ENCODE assay signal across 8 cellular contexts in the genomic region with DNA sequence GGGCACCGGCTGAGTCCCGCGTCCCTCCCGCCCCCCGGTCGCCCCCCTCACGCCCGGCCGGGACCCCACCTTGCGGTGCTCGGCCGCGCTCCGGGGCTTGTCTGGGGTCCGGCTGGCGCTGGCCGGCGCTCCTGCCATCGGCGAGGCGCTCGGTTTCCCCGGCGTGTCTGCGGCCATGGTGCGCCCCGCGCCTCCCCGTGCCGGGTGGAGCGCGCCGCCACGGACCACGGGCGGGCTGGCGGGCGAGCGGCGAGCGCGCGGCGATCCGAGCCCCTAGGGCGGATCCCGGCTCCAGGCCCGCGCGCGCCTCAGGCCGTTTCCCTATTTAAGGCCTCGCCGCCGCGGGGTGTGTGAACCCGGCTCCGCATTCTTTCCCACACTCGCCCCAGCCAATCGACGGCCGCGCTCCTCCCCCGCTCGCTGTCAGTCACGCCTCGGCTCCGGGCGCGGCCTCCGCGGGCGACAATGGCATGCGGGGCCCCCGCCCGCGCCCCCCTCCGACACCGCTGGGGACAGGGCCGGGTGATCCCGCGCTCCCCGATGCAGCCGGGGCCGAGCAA. TPM values are rescaled to one million over a fixed set of nuclear protein-coding genes. Genes with fewer than 3 reads are reported as not detected.
DNase-seq lines count a peak whose midpoint lies in the region; ATAC-seq and TF ChIP-seq lines count a peak whose summit lies in the region.

A gene with protein sequence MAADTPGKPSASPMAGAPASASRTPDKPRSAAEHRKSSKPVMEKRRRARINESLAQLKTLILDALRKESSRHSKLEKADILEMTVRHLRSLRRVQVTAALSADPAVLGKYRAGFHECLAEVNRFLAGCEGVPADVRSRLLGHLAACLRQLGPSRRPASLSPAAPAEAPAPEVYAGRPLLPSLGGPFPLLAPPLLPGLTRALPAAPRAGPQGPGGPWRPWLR (minus strand): TSS at position 301 of the 560 bp plus-strand sequence. CDS start 124 bp downstream, at position 177.

- intact Hi-C loops in activated CD8-positive, alpha-beta T cell treated with anti-CD3 and anti-CD28 coated beads for 36 hours (cut with micrococcal nuclease), result no loop called here

- no peak for TF ChIP-seq CTCF in AG09309 (IDR thresholded peaks at IDR 0.05; ENCODE audit: control insufficient read depth, insufficient read depth, low read depth, low read length, missing control alignments)
- no peak for TF ChIP-seq CTCF in activated CD8-positive, alpha-beta T cell treated with anti-CD3 and anti-CD28 coated beads for 36 hours (IDR thresholded peaks at IDR 0.05)

- CTCF ChIA-PET in activated CD8-positive, alpha-beta T cell treated with anti-CD3 and anti-CD28 coated beads for 36 hours (lab: Charles Lee), result interaction anchor here (1.1 to 1.3 kb wide), 2 partner anchors 14 to 15 kb away, joined by 3 to 5 read pairs; a partner anchor contains a TSS

- peak; percentile 56 for DNase-seq in AG09309 (ENCODE audit: low read depth)
- DNase-seq in NCI-H2196 (lab: John Stamatoyannopoulos, UW; ENCODE audit: unreplicated experiment), result peak; percentile 90
- peak; percentile 74 for DNase-seq in activated CD8-positive, alpha-beta T cell treated with anti-CD3 and anti-CD28 coated beads for 36 hours
- peak; percentile 66 for DNase-seq in medulla oblongata (ENCODE audit: extremely low spot score)
- DNase-seq in stimulated activated CD8-positive, alpha-beta memory T cell treated with anti-CD3 and anti-CD28 coated beads, Interleukin-15, amount 100 ng/mL, for 4 hours (ENCODE audit: low read depth in 2 of 2), result peak; percentile 23 to 40

- peak within 1 kb of the TSS; percentile 86 for H3K27ac Mint-ChIP-seq in activated CD8-positive, alpha-beta T cell treated with anti-CD3 and anti-CD28 coated beads for 36 hours

- H3K4me3 Mint-ChIP-seq in activated CD8-positive, alpha-beta T cell treated with anti-CD3 and anti-CD28 coated beads for 36 hours, result peak within 1 kb of the TSS; percentile 65

- no peaks in the 10 kb centered on the region for H3K4me1 ChIP-seq in endocrine pancreas (ENCODE audit: control insufficient read depth, insufficient read depth, low read length)

- H3K9me3 Mint-ChIP-seq in activated CD8-positive, alpha-beta T cell treated with anti-CD3 and anti-CD28 coated beads for 36 hours, result no peaks in the 10 kb centered on the region

- H3K4me3 ChIP-seq in AG09309 (ENCODE audit: control insufficient read depth, low read depth, low read length), result peak within 1 kb of the TSS; percentile 50
- H3K4me3 ChIP-seq in endocrine pancreas (ENCODE audit: control insufficient read depth, insufficient read depth, low read length), result no peak within 1 kb of the TSS

- H3K36me3 Mint-ChIP-seq in activated CD8-positive, alpha-beta T cell treated with anti-CD3 and anti-CD28 coated beads for 36 hours (ENCODE audit: low read depth), result peaks cover 2% of the 10 kb centered on the region

- H3K27me3 ChIP-seq in endocrine pancreas (ENCODE audit: control insufficient read depth, insufficient read depth, low read length), result peaks cover 3% of the 10 kb centered on the region

- H3K9me3 ChIP-seq in endocrine pancreas (ENCODE audit: control insufficient read depth, low read length), result no peaks in the 10 kb centered on the region

- POLR2A ChIA-PET in activated CD8-positive, alpha-beta T cell treated with anti-CD3 and anti-CD28 coated beads for 36 hours (lab: Charles Lee), result interaction anchor here (0.9 kb wide), 1 partner anchor 10 kb away, joined by 3 read pairs; no protein-coding TSS in a partner anchor

- H3K36me3 ChIP-seq in endocrine pancreas (ENCODE audit: control insufficient read depth, insufficient read depth, low read length), result no peaks in the 10 kb centered on the region

- H3K9ac ChIP-seq in endocrine pancreas (ENCODE audit: control insufficient read depth, insufficient read depth, low read length), result peak within 1 kb of the TSS; percentile 44

- H3K27me3 Mint-ChIP-seq in activated CD8-positive, alpha-beta T cell treated with anti-CD3 and anti-CD28 coated beads for 36 hours, result peaks cover 37% of the 10 kb centered on the region

- H3K4me1 Mint-ChIP-seq in activated CD8-positive, alpha-beta T cell treated with anti-CD3 and anti-CD28 coated beads for 36 hours (ENCODE audit: low read depth), result peaks cover 14% of the 10 kb centered on the region

- ATAC-seq in GM21423 (IDR thresholded peaks at IDR 0.05; ENCODE audit: unreplicated experiment) (peak; percentile 42), HG03139 (IDR thresholded peaks at IDR 0.05; ENCODE audit: unreplicated experiment) (no peak)
- peak; percentile 38 for ATAC-seq in activated CD8-positive, alpha-beta T cell treated with anti-CD3 and anti-CD28 coated beads for 36 hours

RNA-seq across cellular contexts. Expression of the gene that starts here (rescaled TPM):
- 1 to 10 TPM; 5.7 to 9.0 TPM for total RNA-seq in activated CD8-positive, alpha-beta T cell treated with anti-CD3 and anti-CD28 coated beads for 36 hours

Comparison
In these comparisons a context has a peak if more than half of its experiments do, and no peak if none do; other contexts are left out.
1. DNase-seq: peak in every context shown above with its lines; median percentile 90 in NCI-H2196; 74 in activated CD8-positive, alpha-beta T cell treated with anti-CD3 and anti-CD28 coated beads for 36 hours; 66 in medulla oblongata; 56 in AG09309; 32 in stimulated activated CD8-positive, alpha-beta memory T cell treated with anti-CD3 and anti-CD28 coated beads, Interleukin-15, amount 100 ng/mL, for 4 hours.